1 cellular context compared by ENCODE assay signal in the genomic region with DNA sequence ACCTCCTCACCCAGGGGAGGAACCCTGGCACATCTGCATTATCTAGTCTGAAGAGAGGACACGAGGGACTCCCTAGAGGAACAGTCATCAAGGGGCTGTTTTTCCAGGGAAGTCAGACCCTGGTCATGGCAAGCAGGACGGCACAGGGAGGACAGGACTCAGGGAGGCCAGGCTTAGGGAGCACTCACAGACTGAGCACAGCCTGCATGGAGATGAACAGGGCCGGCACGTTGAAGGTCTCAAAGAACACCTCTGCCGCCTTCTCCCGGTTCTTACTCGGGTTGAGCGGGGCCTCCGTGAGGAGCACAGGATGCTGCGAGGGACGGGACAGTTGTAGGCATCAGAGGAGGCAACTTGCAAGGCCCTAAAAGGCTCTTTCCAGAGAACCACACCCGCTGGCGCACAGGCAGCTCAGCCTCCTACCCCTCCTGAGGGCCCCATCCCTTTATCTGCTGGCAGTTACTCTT.
TF ChIP-seq lines count a peak whose summit lies in the region.

No MANE protein-coding gene starts in this region.

TF ChIP-seq in K562, 482 proteins besides CTCF, POLR2A, EP300 and RAD21:
- TF ChIP-seq ZNF263 (CRISPR knock-in tag; IDR thresholded peaks at IDR 0.05; ENCODE audit: borderline replicate concordance) (peak; percentile 71), HEY1 (CRISPR knock-in tag; IDR thresholded peaks at IDR 0.05; ENCODE audit: borderline replicate concordance) (no peak), RUNX1 (IDR thresholded peaks at IDR 0.05; ENCODE audit: low read depth) (no peak)
TF ChIP-seq in K562: peak in this region for 1.
